ENCODE assay signal across 8 cellular contexts in the genomic region with DNA sequence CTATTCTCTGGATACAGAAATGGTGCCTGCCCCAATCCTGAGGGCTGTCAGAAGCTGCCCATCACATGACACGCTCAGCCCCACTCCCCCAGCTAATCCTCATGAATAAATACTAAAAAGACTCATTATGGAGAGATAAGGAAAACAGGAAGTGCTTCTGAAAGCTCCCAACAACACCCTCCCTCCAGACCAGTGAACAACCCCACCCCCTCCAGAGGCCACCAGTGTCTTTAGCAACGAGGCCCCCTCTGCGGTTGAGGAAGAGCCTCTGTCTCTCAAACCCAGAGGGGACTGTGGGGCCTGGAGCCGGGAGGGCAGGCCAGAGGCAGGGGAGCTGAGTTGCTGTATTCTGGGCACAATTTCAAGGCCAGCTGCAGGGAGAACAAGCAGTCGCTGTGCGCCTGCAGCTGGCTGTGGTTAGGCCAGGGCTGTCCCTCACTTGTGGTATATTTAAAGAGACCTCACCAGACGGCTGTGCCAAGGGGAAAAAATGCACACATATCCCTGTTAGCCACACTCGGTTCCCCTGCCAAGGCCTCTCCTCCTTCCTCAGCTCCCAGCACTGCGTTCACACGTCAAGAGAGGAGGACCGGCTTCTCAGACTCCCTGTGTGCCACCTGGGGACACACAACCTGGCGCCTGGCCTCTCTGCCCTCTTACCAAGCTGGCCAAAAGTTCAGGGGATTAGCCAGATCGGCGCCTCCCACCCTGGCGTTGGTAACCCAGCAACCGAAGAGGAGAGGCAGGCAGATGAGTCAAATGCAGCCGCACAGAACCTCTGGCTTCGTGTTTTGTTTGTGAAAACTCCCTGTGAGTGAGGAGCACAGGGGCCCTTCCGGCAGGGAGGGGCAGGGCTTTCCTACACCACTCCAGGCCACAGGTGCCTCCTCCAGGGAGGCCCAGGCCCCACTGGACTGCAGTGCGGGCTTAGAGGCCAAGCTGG.
DNase-seq lines count a peak whose midpoint lies in the region; ATAC-seq and TF ChIP-seq lines count a peak whose summit lies in the region.

No MANE protein-coding gene starts in this region.

- peak overlapping the region; percentile 89 for H2AFZ ChIP-seq in fibroblast of lung (ENCODE audit: low read length)
- peak overlapping the region; percentile 91 for H2AFZ ChIP-seq in neural progenitor cell (replicated peaks)

- no peaks in the 10 kb centered on the region for H3K9me3 Mint-ChIP-seq in neural progenitor cell
- H3K9me3 Mint-ChIP-seq in activated T-cell treated with anti-CD3 and anti-CD28 coated beads, Interleukin-2, amount 50 U/mL, for 4 hours: no peaks in the 10 kb centered on the region

- H3K27ac Mint-ChIP-seq in neural progenitor cell: peak overlapping the region; percentile 98

- peak overlapping the region; percentile 73 for H3K4me3 Mint-ChIP-seq in neural progenitor cell
- no peak overlapping the region for H3K4me3 Mint-ChIP-seq in activated T-cell treated with anti-CD3 and anti-CD28 coated beads, Interleukin-2, amount 50 U/mL, for 4 hours

- H4K20me1 ChIP-seq in fibroblast of lung (ENCODE audit: control insufficient read depth, extremely low read depth, insufficient read depth, low read length) (no peaks in the 10 kb centered on the region), neural progenitor cell (ENCODE audit: low read depth) (no peaks in the 10 kb centered on the region)

- TF ChIP-seq CTCF in fibroblast of lung (conservative IDR thresholded peaks at IDR 0.05 in 1 of 2, IDR thresholded peaks at IDR 0.05 in 1 of 2; ENCODE audit: low read depth in 1 of 2, low read length in 2 of 2) (no peak), neural progenitor cell (IDR thresholded peaks at IDR 0.05) (no peak)

- H3K4me1 ChIP-seq in HUES48 (ENCODE audit: control insufficient read depth, insufficient read depth, low read length) (peaks cover 15% of the 10 kb centered on the region), fibroblast of lung (ENCODE audit: control insufficient read depth, extremely low read depth, insufficient read depth, low read length) (peaks cover 13% of the 10 kb centered on the region), neural progenitor cell (peaks cover 19% of the 10 kb centered on the region)

- H3K4me3 ChIP-seq in HUES48 (ENCODE audit: low read depth, low read length) (no peak overlapping the region), SK-N-MC (peak overlapping the region; percentile 53), fibroblast of lung (replicated peaks in 1 of 4; ENCODE audit: control extremely low read depth in 1 of 4, insufficient read depth in 1 of 4, low read depth in 3 of 4, low read length in 4 of 4) (peak overlapping the region in 1 of 4 experiments; percentile 36), neural progenitor cell (no peak overlapping the region)

- H3K79me2 ChIP-seq in fibroblast of lung (ENCODE audit: control insufficient read depth, insufficient read depth, low read length): no peaks in the 10 kb centered on the region
- H3K79me2 ChIP-seq in neural progenitor cell (ENCODE audit: low read depth): no peaks in the 10 kb centered on the region

- no peaks in the 10 kb centered on the region for H3K27me3 ChIP-seq in HUES48 (ENCODE audit: control insufficient read depth, insufficient read depth, low read length)
- H3K27me3 ChIP-seq in fibroblast of lung (ENCODE audit: control insufficient read depth, insufficient read depth, low read length): no peaks in the 10 kb centered on the region
- peaks cover 13% of the 10 kb centered on the region for H3K27me3 ChIP-seq in neural progenitor cell

- peaks cover 4% of the 10 kb centered on the region for H3F3A ChIP-seq in neural progenitor cell (ENCODE audit: low read depth)

- H3K36me3 Mint-ChIP-seq in neural progenitor cell: no peaks in the 10 kb centered on the region
- H3K36me3 Mint-ChIP-seq in activated T-cell treated with anti-CD3 and anti-CD28 coated beads, Interleukin-2, amount 50 U/mL, for 4 hours (ENCODE audit: insufficient read depth): no peaks in the 10 kb centered on the region

- DNase-seq in ELF-1 (ENCODE audit: low read depth, low spot score) (peak; percentile 51), SK-N-MC (ENCODE audit: low read depth, low spot score) (no peak), fibroblast of lung (ENCODE audit: low read depth in 2 of 2) (peak; percentile 82 to 89), neural progenitor cell (ENCODE audit: low spot score) (peak; percentile 76)
- no peak for DNase-seq in activated T-cell treated with anti-CD3 and anti-CD28 coated beads, Interleukin-2, amount 50 U/mL, for 4 hours

- H3K4me2 ChIP-seq in fibroblast of lung (ENCODE audit: extremely low read depth, insufficient read depth, low read length): peak overlapping the region; percentile 73
- peak overlapping the region; percentile 62 for H3K4me2 ChIP-seq in neural progenitor cell

- no peaks in the 10 kb centered on the region for H3K36me3 ChIP-seq in HUES48 (ENCODE audit: control insufficient read depth, insufficient read depth, low read length)
- H3K36me3 ChIP-seq in SK-N-MC (ENCODE audit: insufficient read depth, low read length): no peaks in the 10 kb centered on the region
- no peaks in the 10 kb centered on the region for H3K36me3 ChIP-seq in fibroblast of lung (ENCODE audit: control insufficient read depth, insufficient read depth, low read length)
- no peaks in the 10 kb centered on the region for H3K36me3 ChIP-seq in neural progenitor cell

- peak overlapping the region; percentile 31 for H3K27ac ChIP-seq in HUES48 (ENCODE audit: low read depth, low read length)
- H3K27ac ChIP-seq in SK-N-MC: peak overlapping the region; percentile 60
- peak overlapping the region; percentile 77 for H3K27ac ChIP-seq in fibroblast of lung (ENCODE audit: insufficient read depth, low read length)
- H3K27ac ChIP-seq in neural progenitor cell: no peak overlapping the region

- peaks cover 6% of the 10 kb centered on the region for H3K27me3 Mint-ChIP-seq in neural progenitor cell (ENCODE audit: insufficient read depth, low read depth)
- H3K27me3 Mint-ChIP-seq in activated T-cell treated with anti-CD3 and anti-CD28 coated beads, Interleukin-2, amount 50 U/mL, for 4 hours (ENCODE audit: low read depth): peaks cover 12% of the 10 kb centered on the region

- H3K4me1 Mint-ChIP-seq in neural progenitor cell: peaks cover 62% of the 10 kb centered on the region
- H3K4me1 Mint-ChIP-seq in activated T-cell treated with anti-CD3 and anti-CD28 coated beads, Interleukin-2, amount 50 U/mL, for 4 hours (ENCODE audit: low read depth): peaks cover 5% of the 10 kb centered on the region

- H3K9me3 ChIP-seq in HUES48 (ENCODE audit: control insufficient read depth, insufficient read depth, low read length) (no peaks in the 10 kb centered on the region), SK-N-MC (ENCODE audit: low read depth, low read length) (no peaks in the 10 kb centered on the region), fibroblast of lung (ENCODE audit: control insufficient read depth, insufficient read depth, low read depth, low read length) (no peaks in the 10 kb centered on the region), neural progenitor cell (ENCODE audit: low read depth) (no peaks in the 10 kb centered on the region)

- H3K9ac ChIP-seq in HUES48 (ENCODE audit: low read depth, low read length) (no peak overlapping the region), SK-N-MC (ENCODE audit: insufficient read length) (peak overlapping the region; percentile 51), fibroblast of lung (ENCODE audit: insufficient read depth, low read length) (peak overlapping the region; percentile 30), neural progenitor cell (no peak overlapping the region)

- no peak for ATAC-seq in HG02588 (IDR thresholded peaks at IDR 0.05; ENCODE audit: unreplicated experiment)
- no peak for ATAC-seq in activated T-cell treated with anti-CD3 and anti-CD28 coated beads, Interleukin-2, amount 50 U/mL, for 4 hours
- ATAC-seq in GM21360 (IDR thresholded peaks at IDR 0.05; ENCODE audit: unreplicated experiment): no peak

Comparison
In these comparisons a context has a peak if more than half of its experiments do, and no peak if none do; other contexts are left out.
1. DNase-seq: peak in ELF-1 (single experiment), fibroblast of lung (2 of 2) and neural progenitor cell (single experiment); none in SK-N-MC (single experiment) and activated T-cell treated with anti-CD3 and anti-CD28 coated beads, Interleukin-2, amount 50 U/mL, for 4 hours (single experiment).
2. H3K9ac ChIP-seq: peak in SK-N-MC (single experiment) and fibroblast of lung (single experiment); none in HUES48 (single experiment) and neural progenitor cell (single experiment).